In genomic region chr17:17141279-17141678, GRCh38 we compare ENCODE assay signal across 12 cellular contexts.
DNase-seq lines count a peak whose midpoint lies in the region; ATAC-seq and TF ChIP-seq lines count a peak whose summit lies in the region.
"Had no signal": no experiment of that assay in that cellular context is flagged by ENCODE, and none has a peak within 500 bp of the region (broad histone marks: within the 10 kb centered on the region; RNA-seq: fewer than 3 reads in every experiment).

No MANE protein-coding gene starts in this region.

- peaks cover 33% of the 10 kb centered on the region for H3K79me1 ChIP-seq in mesenchymal stem cell (replicated peaks; ENCODE audit: low read length, poor library complexity, severe bottlenecking)

- no peak overlapping the region for H3K14ac ChIP-seq in mesenchymal stem cell (ENCODE audit: low read length in 2 of 2)

- no peak overlapping the region for H2AK5ac ChIP-seq in mesenchymal stem cell (ENCODE audit: low read length, severe bottlenecking)

- H2BK5ac ChIP-seq in mesenchymal stem cell (ENCODE audit: low read depth, low read length, poor library complexity, severe bottlenecking), result no peak overlapping the region

- H3K9ac ChIP-seq in HUES64 (ENCODE audit: low read depth, low read length) (no peak overlapping the region), mesenchymal stem cell (ENCODE audit: low read length) (peak overlapping the region; percentile 57)

- H3K36me3 ChIP-seq in A673 (ENCODE audit: insufficient read depth, low read length, poor library complexity, severe bottlenecking) (peaks cover 67% of the 10 kb centered on the region), HUES64 (ENCODE audit: insufficient read depth, low read length) (peaks cover 54% of the 10 kb centered on the region), mesenchymal stem cell (ENCODE audit: control insufficient read depth in 1 of 2, insufficient read depth in 2 of 2, low read depth in 1 of 2, low read length in 2 of 2) (peaks cover 85 to 90% of the 10 kb centered on the region in 2 experiments)

- WGBS in HUES64, result 88% methylated on average over 12 of the region's 12 CpGs
- 79% methylated on average over 8 of the region's 12 CpGs for WGBS in mesenchymal stem cell

- no peak overlapping the region for H2AFZ ChIP-seq in mesenchymal stem cell (ENCODE audit: low read depth, low read length)

- no peak overlapping the region for H3K23ac ChIP-seq in mesenchymal stem cell (ENCODE audit: low read length in 2 of 2)

- H3K4me3 ChIP-seq in A673 (ENCODE audit: low read depth, low read length, poor library complexity, severe bottlenecking) (no peak overlapping the region), HUES64 (ENCODE audit: low read length) (no peak overlapping the region), mesenchymal stem cell (ENCODE audit: insufficient read depth in 1 of 2, low read depth in 1 of 2, low read length in 2 of 2) (no peak overlapping the region)

- no peaks in the 10 kb centered on the region for H3K27me3 ChIP-seq in A673 (replicated peaks; ENCODE audit: insufficient read depth, low read depth, low read length, poor library complexity)
- no peaks in the 10 kb centered on the region for H3K27me3 ChIP-seq in HUES64 (ENCODE audit: insufficient read depth, low read length)
- no peaks in the 10 kb centered on the region for H3K27me3 ChIP-seq in mesenchymal stem cell (ENCODE audit: control insufficient read depth in 1 of 2, insufficient read depth in 1 of 2, low read length in 2 of 2)

- BruUV-seq in A673 (replicated peaks; lab: Mats Ljungman, UMichigan), result no TSS peak

- peak overlapping the region; percentile 42 for H3K27ac ChIP-seq in A673 (ENCODE audit: low read depth, low read length, poor library complexity, severe bottlenecking)
- 0 out of 2 replicates have a peak overlapping the region, but pooled peaks have one; percentile 41 for H3K27ac ChIP-seq in HUES64 (ENCODE audit: low read depth, low read length)
- peak overlapping the region; percentile 81 for H3K27ac ChIP-seq in caudate nucleus (ENCODE audit: low read depth, low read length)
- H3K27ac ChIP-seq in mesenchymal stem cell (ENCODE audit: low read length, poor library complexity, severe bottlenecking), result peak overlapping the region; percentile 8

- H2BK120ac ChIP-seq in mesenchymal stem cell (ENCODE audit: low read depth, low read length), result no peak overlapping the region

- intact Hi-C loops in A673 (cut with micrococcal nuclease; ENCODE audit: unreplicated experiment), result no loop called here

- H4K91ac ChIP-seq in mesenchymal stem cell (ENCODE audit: low read length), result no peak overlapping the region

- no peaks in the 10 kb centered on the region for H3K9me3 ChIP-seq in A673 (ENCODE audit: low read depth, low read length, poor library complexity, severe bottlenecking)
- no peaks in the 10 kb centered on the region for H3K9me3 ChIP-seq in HUES64 (ENCODE audit: insufficient read depth, low read depth, low read length)
- H3K9me3 ChIP-seq in mesenchymal stem cell (ENCODE audit: control insufficient read depth, low read length), result no peaks in the 10 kb centered on the region

- no peak overlapping the region for H3K4me2 ChIP-seq in mesenchymal stem cell (ENCODE audit: low read length, poor library complexity, severe bottlenecking)

- H3K4ac ChIP-seq in mesenchymal stem cell (ENCODE audit: low read depth in 1 of 2, low read length in 2 of 2), result no peak overlapping the region

- H4K8ac ChIP-seq in mesenchymal stem cell (ENCODE audit: low read length), result no peak overlapping the region

- no peak for DNase-seq in A673 (ENCODE audit: low spot score)
- DNase-seq in caudate nucleus (lab: John Stamatoyannopoulos, UW), result no peak
- no peak for DNase-seq in mesenchymal stem cell
- DNase-seq in NCI-H774 (lab: John Stamatoyannopoulos, UW), result no peak
- no peak for DNase-seq in activated CD8-positive, alpha-beta memory T cell treated with anti-CD3 and anti-CD28 coated beads for 24 hours
- DNase-seq: activated T-cell treated with anti-CD3 and anti-CD28 coated beads for 4 hours; natural killer cell; NCI-H1417; NK-92 treated with Interleukin-12 subunit alpha and Interleukin-12 subunit beta, amount 100 ng/mL, for 24 hours had no signal

- no peaks in the 10 kb centered on the region for H3K4me1 ChIP-seq in A673 (ENCODE audit: insufficient read depth, low read length, poor library complexity, severe bottlenecking)
- H3K4me1 ChIP-seq in HUES64 (ENCODE audit: insufficient read depth, low read length), result 0 out of 2 replicates have a peak, but pooled peaks cover 4% of the 10 kb centered on the region
- H3K4me1 ChIP-seq in mesenchymal stem cell (ENCODE audit: control insufficient read depth, insufficient read depth, low read depth, low read length), result peaks cover 22% of the 10 kb centered on the region

- POLR2A ChIA-PET in A673 (lab: Charles Lee; ENCODE audit: low non-redundant PET), result no interaction called here

- no peak overlapping the region for H2BK15ac ChIP-seq in mesenchymal stem cell (ENCODE audit: low read depth, poor library complexity, severe bottlenecking)

- H3K18ac ChIP-seq in mesenchymal stem cell (ENCODE audit: low read depth in 1 of 2, low read length in 2 of 2), result no peak overlapping the region

- TF ChIP-seq CTCF in A673 (conservative IDR thresholded peaks at IDR 0.05; ENCODE audit: low read depth, low read length), result no peak

- CTCF ChIA-PET in A673 (lab: Charles Lee), result interaction anchor here (0.6 to 1.3 kb wide), 4 partner anchors 9 to 59 kb away, joined by 3 to 4 read pairs (median 4); no protein-coding TSS in a partner anchor

- no peak overlapping the region for H2BK12ac ChIP-seq in mesenchymal stem cell (ENCODE audit: low read length in 2 of 2)

- no peak for ATAC-seq in GM19463 (IDR thresholded peaks at IDR 0.05; ENCODE audit: unreplicated experiment)
- no peak for ATAC-seq in HG03280 (IDR thresholded peaks at IDR 0.05; ENCODE audit: unreplicated experiment)

Comparison
In these comparisons a context has a peak if more than half of its experiments do, and no peak if none do; other contexts are left out.
1. H3K27ac ChIP-seq: peak in every context shown above with its lines; median percentile 81 in caudate nucleus; 42 in A673; 41 in HUES64; 8 in mesenchymal stem cell.